ENCODE assay signal across 25 cellular contexts in the genomic region with DNA sequence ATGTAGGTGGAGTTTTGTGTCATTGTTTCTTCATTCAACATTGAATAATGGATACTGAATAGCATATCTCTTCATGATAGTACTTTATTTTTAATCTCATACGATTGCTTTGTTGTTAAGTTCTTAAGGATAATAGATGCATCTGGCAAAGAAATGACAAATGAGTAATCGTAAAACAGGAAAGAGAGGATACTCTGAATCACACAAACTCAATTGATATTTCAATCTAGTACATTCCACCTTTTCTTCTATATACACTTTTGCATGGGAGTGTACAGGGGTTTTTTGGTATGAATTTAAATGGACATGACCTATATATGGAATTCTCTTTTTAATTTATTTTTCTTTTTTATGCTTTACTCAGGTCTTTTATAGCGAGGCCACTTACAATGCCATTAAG.
"Had no signal": no experiment of that assay in that cellular context is flagged by ENCODE, and none has a peak within 500 bp of the region (broad histone marks: within the 10 kb centered on the region; RNA-seq: fewer than 3 reads in every experiment).

No MANE protein-coding gene starts in this region.

- H3K4me3 ChIP-seq: hepatocyte, left ventricle myocardium inferior, mucosa of descending colon, ovary, prostate gland, skin epidermis, spleen, suprapubic skin, thoracic aorta, tibial artery, upper lobe of right lung had no signal

- H3K4me1 ChIP-seq: left ventricle myocardium inferior, prostate gland, suprapubic skin, upper lobe of right lung had no signal

- H3K27me3 Mint-ChIP-seq: memory B cell; naive thymus-derived CD4-positive, alpha-beta T cell; stimulated activated naive CD8-positive, alpha-beta T cell treated with anti-CD3 and anti-CD28 coated beads, Interleukin-15, Interleukin-2, amounts not matched to agents 100 ng/mL and 50 ng/mL, for 24 hours had no signal

- H3K9me3 ChIP-seq: left ventricle myocardium inferior, mucosa of descending colon, ovary, prostate gland, spleen, suprapubic skin, thoracic aorta, tibial artery, upper lobe of right lung had no signal

- H3K27me3 ChIP-seq: hepatocyte, ovary, suprapubic skin, tibial artery, upper lobe of right lung had no signal

- H3K36me3 ChIP-seq: left ventricle myocardium inferior, ovary, prostate gland, spleen, suprapubic skin, thoracic aorta, tibial artery, upper lobe of right lung had no signal

- H3K27ac Mint-ChIP-seq: memory B cell; naive thymus-derived CD4-positive, alpha-beta T cell; natural killer cell treated with Interleukin-12 subunit alpha and Interleukin-12 subunit beta and Interleukin-15 and Interleukin-18, amount 100 ng/mL, for 72 hours; stimulated activated effector memory CD8-positive, alpha-beta T cell treated with anti-CD3 and anti-CD28 coated beads, Interleukin-12 subunit alpha, Interleukin-12 subunit beta, amount 100 ng/mL, for 72 hours; stimulated activated naive CD8-positive, alpha-beta T cell treated with anti-CD3 and anti-CD28 coated beads, Interleukin-15, Interleukin-2, amounts not matched to agents 100 ng/mL and 50 ng/mL, for 24 hours had no signal

- H3K4me2 ChIP-seq: hepatocyte had no signal

- DNase-seq: left colon; left ventricle myocardium inferior; midbrain; mucosa of descending colon; naive thymus-derived CD4-positive, alpha-beta T cell; ovary; retina; right cardiac atrium; spleen; stimulated activated CD4-positive, alpha-beta T cell treated with anti-CD3 and anti-CD28 coated beads, Interleukin-4, amount 100 ng/mL, for 24 hours; stimulated activated naive CD4-positive, alpha-beta T cell; tibial artery; upper lobe of right lung had no signal

- H3K4me1 Mint-ChIP-seq: memory B cell; stimulated activated effector memory CD8-positive, alpha-beta T cell treated with anti-CD3 and anti-CD28 coated beads, Interleukin-12 subunit alpha, Interleukin-12 subunit beta, amount 100 ng/mL, for 72 hours had no signal

- H2AFZ ChIP-seq: hepatocyte had no signal

- FAIRE-seq: keratinocyte, urothelium cell line had no signal

- H3K4me3 Mint-ChIP-seq: memory B cell; naive thymus-derived CD4-positive, alpha-beta T cell; natural killer cell treated with Interleukin-12 subunit alpha and Interleukin-12 subunit beta and Interleukin-15 and Interleukin-18, amount 100 ng/mL, for 72 hours; stimulated activated effector memory CD8-positive, alpha-beta T cell treated with anti-CD3 and anti-CD28 coated beads, Interleukin-12 subunit alpha, Interleukin-12 subunit beta, amount 100 ng/mL, for 72 hours; stimulated activated naive CD8-positive, alpha-beta T cell treated with anti-CD3 and anti-CD28 coated beads, Interleukin-15, Interleukin-2, amounts not matched to agents 100 ng/mL and 50 ng/mL, for 24 hours had no signal

- ATAC-seq: left colon; mucosa of descending colon; naive thymus-derived CD4-positive, alpha-beta T cell; natural killer cell treated with Interleukin-12 subunit alpha and Interleukin-12 subunit beta and Interleukin-15 and Interleukin-18, amount 100 ng/mL, for 72 hours; right cardiac atrium; sciatic nerve; stimulated activated effector memory CD8-positive, alpha-beta T cell treated with anti-CD3 and anti-CD28 coated beads, Interleukin-12 subunit alpha, Interleukin-12 subunit beta, amount 100 ng/mL, for 72 hours; upper lobe of right lung had no signal

- H3K79me2 ChIP-seq: hepatocyte had no signal

- H3K36me3 Mint-ChIP-seq: memory B cell; naive thymus-derived CD4-positive, alpha-beta T cell; natural killer cell treated with Interleukin-12 subunit alpha and Interleukin-12 subunit beta and Interleukin-15 and Interleukin-18, amount 100 ng/mL, for 72 hours; stimulated activated effector memory CD8-positive, alpha-beta T cell treated with anti-CD3 and anti-CD28 coated beads, Interleukin-12 subunit alpha, Interleukin-12 subunit beta, amount 100 ng/mL, for 72 hours had no signal

- H3K27ac ChIP-seq: hepatocyte, left ventricle myocardium inferior, ovary, prostate gland, skin epidermis, spleen, suprapubic skin, thoracic aorta, tibial artery, upper lobe of right lung had no signal

- H3K9me3 Mint-ChIP-seq: memory B cell; naive thymus-derived CD4-positive, alpha-beta T cell; natural killer cell treated with Interleukin-12 subunit alpha and Interleukin-12 subunit beta and Interleukin-15 and Interleukin-18, amount 100 ng/mL, for 72 hours; stimulated activated effector memory CD8-positive, alpha-beta T cell treated with anti-CD3 and anti-CD28 coated beads, Interleukin-12 subunit alpha, Interleukin-12 subunit beta, amount 100 ng/mL, for 72 hours; stimulated activated naive CD8-positive, alpha-beta T cell treated with anti-CD3 and anti-CD28 coated beads, Interleukin-15, Interleukin-2, amounts not matched to agents 100 ng/mL and 50 ng/mL, for 24 hours had no signal
